Comparison of ENCODE assay signal across 26 cellular contexts in the genomic region with DNA sequence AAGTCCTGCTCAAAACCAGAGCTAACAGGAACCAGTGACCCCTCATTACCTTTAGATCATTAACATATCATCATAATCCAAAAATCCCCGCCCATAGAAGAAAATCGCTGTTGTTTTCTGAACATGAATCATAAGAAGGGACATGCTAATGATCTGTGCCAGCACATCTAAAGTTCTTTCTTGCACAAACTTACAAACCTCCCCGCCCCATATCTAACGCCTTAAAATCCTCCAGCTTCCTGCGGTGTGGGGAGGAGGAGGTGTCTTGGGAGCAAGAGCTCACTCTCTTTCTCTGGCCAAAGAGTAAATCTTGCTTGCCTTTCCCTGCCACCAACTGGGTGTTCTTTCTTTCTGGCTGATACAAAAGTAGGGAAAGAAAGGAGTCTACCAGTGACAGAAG.
DNase-seq lines count a peak whose midpoint lies in the region; ATAC-seq and TF ChIP-seq lines count a peak whose summit lies in the region.
"Had no signal": no experiment of that assay in that cellular context is flagged by ENCODE, and none has a peak within 500 bp of the region (broad histone marks: within the 10 kb centered on the region; RNA-seq: fewer than 3 reads in every experiment).

No MANE protein-coding gene starts in this region.

- H2AFZ ChIP-seq in Loucy (ENCODE audit: low read length), result 0 out of 2 replicates have a peak overlapping the region, but pooled peaks have one; percentile 18

- H3K9me3 ChIP-seq in Loucy (ENCODE audit: insufficient read depth, low read depth, low read length) (no peaks in the 10 kb centered on the region), gastrocnemius medialis (no peaks in the 10 kb centered on the region), tibial nerve (no peaks in the 10 kb centered on the region)
- H3K9me3 ChIP-seq: neutrophil, SK-N-SH, spleen had no signal

- TF ChIP-seq POLR2A in gastrocnemius medialis (IDR thresholded peaks at IDR 0.05) (no peak), tibial nerve (IDR thresholded peaks at IDR 0.05) (no peak)

- H3K36me3 ChIP-seq in Loucy (ENCODE audit: insufficient read depth, low read length) (no peaks in the 10 kb centered on the region), gastrocnemius medialis (no peaks in the 10 kb centered on the region), tibial nerve (no peaks in the 10 kb centered on the region)
- H3K36me3 ChIP-seq: neutrophil, spleen had no signal

- H3K79me2 ChIP-seq in Loucy (ENCODE audit: insufficient read depth, low read length), result no peaks in the 10 kb centered on the region

- H3K27ac ChIP-seq in gastrocnemius medialis (peak overlapping the region in 1 of 4 donors; percentile 19), tibial nerve (no peak overlapping the region)
- H3K27ac ChIP-seq: HL-60, neutrophil, spleen had no signal

- H3K27me3 ChIP-seq in Loucy (ENCODE audit: insufficient read depth, low read length, poor library complexity, severe bottlenecking), result no peaks in the 10 kb centered on the region
- no peaks in the 10 kb centered on the region for H3K27me3 ChIP-seq in gastrocnemius medialis
- no peaks in the 10 kb centered on the region for H3K27me3 ChIP-seq in tibial nerve
- H3K27me3 ChIP-seq: neutrophil had no signal

- ATAC-seq in left cardiac atrium (peak; percentile 60), gastrocnemius medialis (peak; percentile 41), HG02759 (IDR thresholded peaks at IDR 0.05; ENCODE audit: unreplicated experiment) (no peak)
- ATAC-seq: stimulated activated effector memory CD8-positive, alpha-beta T cell treated with anti-CD3 and anti-CD28 coated beads, Interleukin-12 subunit alpha, Interleukin-12 subunit beta, amount 100 ng/mL, for 72 hours had no signal

- H3K9me2 ChIP-seq in Loucy (replicated peaks; ENCODE audit: low read depth, low read length), result no peaks in the 10 kb centered on the region
- H3K9me2 ChIP-seq: SK-N-SH had no signal

- H3K4me3 ChIP-seq in Loucy (ENCODE audit: low read length, poor library complexity, severe bottlenecking) (no peak overlapping the region), epithelial cell of esophagus (ENCODE audit: low read length) (no peak overlapping the region), gastrocnemius medialis (no peak overlapping the region), tibial nerve (no peak overlapping the region)
- H3K4me3 ChIP-seq: spleen had no signal

- H3F3A ChIP-seq in Loucy (ENCODE audit: low read depth), result no peaks in the 10 kb centered on the region

- in situ Hi-C loops in gastrocnemius medialis (cut with MboI; ENCODE audit: low sequenced_read_pairs in 4 of 4), result no loop called here

- 48 to 61% methylated on average over 5 of the region's 5 CpGs for WGBS in tibial nerve, 2 donors

- intact Hi-C loops in left cardiac atrium (cut with DNase I) (no loop called here), gastrocnemius medialis (cut with DNase I; ENCODE audit: low total_unique reads) (no loop called here)

- H3K4me2 ChIP-seq in Loucy (ENCODE audit: low read depth, low read length, poor library complexity, severe bottlenecking), result no peak overlapping the region
- H3K4me2 ChIP-seq: SK-N-SH had no signal

- DNase-seq in epithelial cell of esophagus (ENCODE audit: low read depth) (peak; percentile 15), left cardiac atrium (no peak), gastrocnemius medialis (peak; percentile 33 to 39), tibial nerve (ENCODE audit: low spot score in 2 of 2) (no peak), NCI-H524 (lab: John Stamatoyannopoulos, UW) (no peak)
- DNase-seq in activated CD4-positive, alpha-beta T cell treated with anti-CD3 and anti-CD28 coated beads, Interleukin-2, amount 50 U/mL, for 4 hours, result no peak
- DNase-seq: ACHN; activated CD4-positive, alpha-beta T cell treated with anti-CD3 and anti-CD28 coated beads, Interleukin-2, amount 10 ng/mL, durations not matched to agents 24 days and 14 days; activated naive CD4-positive, alpha-beta T cell treated with anti-CD3 and anti-CD28 coated beads for 36 hours; C1 segment of cervical spinal cord; Calu3; caudate nucleus; H7; islet precursor cell; Karpas-422; NCI-H187; NCI-H526 treated with DMSO at 0.1 percent for 48 hours; SK-N-SH; spleen; stimulated activated CD4-positive, alpha-beta T cell treated with anti-CD3 and anti-CD28 coated beads, Interleukin-2, amount 100 ng/mL, for 48 hours; T-helper 2 cell had no signal

- TF ChIP-seq EP300 in tibial nerve (IDR thresholded peaks at IDR 0.05), result no peak

- H3K9ac ChIP-seq in Loucy (ENCODE audit: low read depth, low read length, poor library complexity, severe bottlenecking), result no peak overlapping the region
- H3K9ac ChIP-seq: SK-N-SH had no signal

- no peaks in the 10 kb centered on the region for H3K4me1 ChIP-seq in Loucy (ENCODE audit: insufficient read depth, low read length, poor library complexity, severe bottlenecking)
- peaks cover 0 to 7% of the 10 kb centered on the region in 2 donors for H3K4me1 ChIP-seq in gastrocnemius medialis
- no peaks in the 10 kb centered on the region for H3K4me1 ChIP-seq in tibial nerve
- H3K4me1 ChIP-seq: spleen had no signal

- TF ChIP-seq CTCF in Loucy (conservative IDR thresholded peaks at IDR 0.05; ENCODE audit: low read length) (no peak), epithelial cell of esophagus (IDR thresholded peaks at IDR 0.05; ENCODE audit: insufficient read depth, low read depth, low read length, missing control alignments) (no peak), gastrocnemius medialis (IDR thresholded peaks at IDR 0.05 in 4 of 5, conservative IDR thresholded peaks at IDR 0.05 in 1 of 5) (no peak), tibial nerve (IDR thresholded peaks at IDR 0.05) (no peak)

- no peaks in the 10 kb centered on the region for H4K20me1 ChIP-seq in Loucy (ENCODE audit: insufficient read depth, low read length, poor library complexity, severe bottlenecking)

Comparison
In these comparisons a context has a peak if more than half of its experiments do, and no peak if none do; other contexts are left out.
1. DNase-seq: peak in epithelial cell of esophagus (single experiment) and gastrocnemius medialis (2 of 2); none in left cardiac atrium (single experiment), tibial nerve (0 of 2), NCI-H524 (0 of 2) and activated CD4-positive, alpha-beta T cell treated with anti-CD3 and anti-CD28 coated beads, Interleukin-2, amount 50 U/mL, for 4 hours (0 of 2).